In genomic region chr2:173652311-173652710, GRCh38 we compare ENCODE assay signal across 11 cellular contexts.
DNase-seq lines count a peak whose midpoint lies in the region; ATAC-seq and TF ChIP-seq lines count a peak whose summit lies in the region.
"Had no signal": no experiment of that assay in that cellular context is flagged by ENCODE, and none has a peak within 500 bp of the region (broad histone marks: within the 10 kb centered on the region; RNA-seq: fewer than 3 reads in every experiment).

No MANE protein-coding gene starts in this region.

- no TSS peak for BruUV-seq in mammary epithelial cell (replicated peaks; lab: Mats Ljungman, UMichigan)

- dilution Hi-C loops in mammary epithelial cell (cut with HindIII; ENCODE audit: low sequenced_read_pairs) = no loop called here

- H3K4me3 ChIP-seq in AG04450 (ENCODE audit: low read depth, low read length) (no peak overlapping the region), HUES6 (ENCODE audit: low read depth, low read length) (no peak overlapping the region), mammary epithelial cell (replicated peaks in 1 of 3; ENCODE audit: insufficient read depth in 1 of 3, low read depth in 2 of 3, low read length in 3 of 3) (no peak overlapping the region), mesendoderm (ENCODE audit: low read length) (no peak overlapping the region)
- H3K4me3 ChIP-seq: gastroesophageal sphincter had no signal

- no peaks in the 10 kb centered on the region for H3K79me2 ChIP-seq in mammary epithelial cell (ENCODE audit: insufficient read depth, low read length)
- no peaks in the 10 kb centered on the region for H3K79me2 ChIP-seq in mesendoderm (ENCODE audit: control insufficient read depth, insufficient read depth, low read length)

- H3K4me1 ChIP-seq in HUES6 (ENCODE audit: control insufficient read depth, insufficient read depth, low read length) = peaks cover 21% of the 10 kb centered on the region
- H3K4me1 ChIP-seq in mammary epithelial cell (ENCODE audit: insufficient read depth, low read length) = peaks cover 41% of the 10 kb centered on the region
- H3K4me1 ChIP-seq in mesendoderm (ENCODE audit: control insufficient read depth, low read depth, low read length) = no peaks in the 10 kb centered on the region

- H3K23ac ChIP-seq in mesendoderm (ENCODE audit: low read length) = no peak overlapping the region

- CTCF ChIA-PET in AG04450 (lab: Charles Lee) = no interaction called here
- CTCF ChIA-PET in mammary epithelial cell (lab: Charles Lee; ENCODE audit: low non-redundant PET) = no interaction called here

- H2BK120ac ChIP-seq in mesendoderm (ENCODE audit: low read depth, low read length) = no peak overlapping the region

- H3K79me1 ChIP-seq in mesendoderm (ENCODE audit: low read length) = no peaks in the 10 kb centered on the region

- H3K56ac ChIP-seq in mesendoderm (ENCODE audit: low read length) = no peak overlapping the region

- DNase-seq in AG04450 (ENCODE audit: low read depth, low spot score) (peak; percentile 87), mammary epithelial cell (peak; percentile 89), mesendoderm (peak; percentile 64), NCI-H1436 (lab: John Stamatoyannopoulos, UW) (no peak), NCI-H2196 (lab: John Stamatoyannopoulos, UW; ENCODE audit: unreplicated experiment) (no peak)
- DNase-seq in activated CD4-positive, alpha-beta T cell treated with anti-CD3 and anti-CD28 coated beads, Interleukin-2, amount 50 U/mL, for 48 hours = no peak
- DNase-seq: activated naive CD4-positive, alpha-beta T cell treated with Interleukin-2 at 50 U/mL for 16 hours; NCI-H526 had no signal

- H3K4me2 ChIP-seq in mammary epithelial cell (ENCODE audit: insufficient read depth, low read depth, low read length) = peak overlapping the region; percentile 61
- H3K4me2 ChIP-seq in mesendoderm (ENCODE audit: low read length) = no peak overlapping the region

- no peak overlapping the region for H3K18ac ChIP-seq in mesendoderm (ENCODE audit: low read length)

- H3K27ac ChIP-seq in AG04450 (ENCODE audit: low read depth, low read length) (peak overlapping the region; percentile 83), HUES6 (ENCODE audit: low read depth, low read length) (peak overlapping the region; percentile 54; the same call in 1 of the 2 replicates), mammary epithelial cell (ENCODE audit: insufficient read depth, low read depth, low read length) (peak overlapping the region; percentile 98), mesendoderm (ENCODE audit: low read depth, low read length) (no peak overlapping the region)

- POLR2A ChIA-PET in AG04450 (lab: Yijun Ruan, JAX) = interaction anchor here (1.4 kb wide), 1 partner anchor 22 kb away, joined by 3 read pairs; no protein-coding TSS in a partner anchor

- no peak for TF ChIP-seq CTCF in AG04450 (IDR thresholded peaks at IDR 0.05; ENCODE audit: low read depth, low read length)
- TF ChIP-seq CTCF in mammary epithelial cell (conservative IDR thresholded peaks at IDR 0.05 in 1 of 2, IDR thresholded peaks at IDR 0.05 in 1 of 2; ENCODE audit: extremely low read depth in 1 of 2, insufficient read depth in 1 of 2, low read depth in 1 of 2, low read length in 2 of 2) = no peak

- H3K9ac ChIP-seq in HUES6 (ENCODE audit: low read length) (no peak overlapping the region), mammary epithelial cell (ENCODE audit: insufficient read depth, low read length) (peak overlapping the region; percentile 64), mesendoderm (ENCODE audit: low read length) (no peak overlapping the region)

- H4K8ac ChIP-seq in mesendoderm (ENCODE audit: low read depth, low read length) = no peak overlapping the region

- no peak overlapping the region for H2AFZ ChIP-seq in mammary epithelial cell (ENCODE audit: low read depth, low read length)

- H3K27me3 ChIP-seq in AG04450 (ENCODE audit: control insufficient read depth, insufficient read depth, low read length) (no peaks in the 10 kb centered on the region), HUES6 (ENCODE audit: control insufficient read depth, insufficient read depth, low read length) (no peaks in the 10 kb centered on the region), mammary epithelial cell (ENCODE audit: insufficient read depth, low read length) (no peaks in the 10 kb centered on the region), mesendoderm (ENCODE audit: insufficient read depth, low read length, poor library complexity) (no peaks in the 10 kb centered on the region)
- H3K27me3 ChIP-seq: gastroesophageal sphincter had no signal

- H2AK5ac ChIP-seq in mesendoderm (ENCODE audit: low read length) = no peak overlapping the region

- H3K36me3 ChIP-seq in HUES6 (ENCODE audit: control insufficient read depth, insufficient read depth, low read length) = no peaks in the 10 kb centered on the region
- H3K36me3 ChIP-seq in mammary epithelial cell (ENCODE audit: insufficient read depth, low read length) = no peaks in the 10 kb centered on the region
- no peaks in the 10 kb centered on the region for H3K36me3 ChIP-seq in mesendoderm (ENCODE audit: control insufficient read depth, insufficient read depth, low read length)
- H3K36me3 ChIP-seq: gastroesophageal sphincter had no signal

- no peak overlapping the region for H3K4ac ChIP-seq in mesendoderm (ENCODE audit: low read depth, low read length)

- no peak overlapping the region for H4K5ac ChIP-seq in mesendoderm (ENCODE audit: low read length)

- H2BK15ac ChIP-seq in mesendoderm (replicated peaks; ENCODE audit: low read depth) = no peak overlapping the region

- no peak for ATAC-seq in GM18907 (IDR thresholded peaks at IDR 0.05; ENCODE audit: unreplicated experiment)
- ATAC-seq: gastroesophageal sphincter had no signal

- H3K9me3 ChIP-seq in AG04450 (ENCODE audit: control insufficient read depth, insufficient read depth, low read length) (no peaks in the 10 kb centered on the region), HUES6 (ENCODE audit: control insufficient read depth, insufficient read depth, low read depth, low read length) (no peaks in the 10 kb centered on the region), mammary epithelial cell (replicated peaks; ENCODE audit: insufficient read depth, low read length) (no peaks in the 10 kb centered on the region)
- H3K9me3 ChIP-seq: gastroesophageal sphincter had no signal

- 13% methylated on average over 1 of the region's 1 CpG for WGBS in mammary epithelial cell (ENCODE audit: low coverage, missing lambda C conversion rate)
- no CpG with 5 or more reads among the region's 1 CpG for WGBS in mesendoderm (ENCODE audit: extremely low coverage, insufficient coverage, low lambda C conversion rate)

- no peaks in the 10 kb centered on the region for H4K20me1 ChIP-seq in mammary epithelial cell (ENCODE audit: insufficient read depth, low read length)

- in situ Hi-C loops in mammary epithelial cell (cut with MboI; ENCODE audit: low sequenced_read_pairs in 2 of 2) = loop anchor here in 1 of 2 donors (25.0 kb wide), 1 partner anchor 240 kb away; no protein-coding TSS in a partner anchor

- intact Hi-C loops in mammary epithelial cell (cut with micrococcal nuclease) = loop anchor here (1.0 to 10.0 kb wide), 3 partner anchors 62 to 692 kb away; no protein-coding TSS in a partner anchor

- no peak overlapping the region for H2BK5ac ChIP-seq in mesendoderm (ENCODE audit: low read length)

Comparison
In these comparisons a context has a peak if more than half of its experiments do, and no peak if none do; other contexts are left out.
1. DNase-seq: peak in AG04450 (single experiment), mammary epithelial cell (single experiment) and mesendoderm (single experiment); none in NCI-H1436 (single experiment), activated CD4-positive, alpha-beta T cell treated with anti-CD3 and anti-CD28 coated beads, Interleukin-2, amount 50 U/mL, for 48 hours (0 of 2) and NCI-H2196 (single experiment).